1 cellular context compared by ENCODE assay signal in the genomic region with DNA sequence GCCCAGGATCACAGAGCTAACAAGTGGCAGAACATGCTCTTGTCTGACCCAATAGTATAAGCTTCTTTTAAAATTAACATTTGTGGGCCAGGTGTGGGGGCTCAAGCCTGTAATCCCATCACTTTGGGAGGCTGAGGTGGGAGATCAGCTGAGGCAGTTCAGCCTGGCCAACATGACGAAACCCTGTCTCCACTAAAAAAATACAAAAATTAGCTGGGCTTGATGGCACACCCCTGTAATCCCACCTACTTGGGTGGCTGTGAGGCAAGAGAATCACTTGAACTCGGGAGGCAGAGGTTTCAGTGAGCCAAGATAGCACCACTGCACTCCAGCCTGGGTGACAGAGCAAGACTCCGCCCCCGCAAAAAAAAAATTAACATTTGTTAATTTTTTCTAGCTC.
TF ChIP-seq lines count a peak whose summit lies in the region.

No MANE protein-coding gene starts in this region.

TF ChIP-seq in K562, 482 proteins besides CTCF, POLR2A, EP300 and RAD21:
- no peak for TF ChIP-seq PML (IDR thresholded peaks at IDR 0.05; ENCODE audit: low read length)
- TF ChIP-seq, protein P1, sequence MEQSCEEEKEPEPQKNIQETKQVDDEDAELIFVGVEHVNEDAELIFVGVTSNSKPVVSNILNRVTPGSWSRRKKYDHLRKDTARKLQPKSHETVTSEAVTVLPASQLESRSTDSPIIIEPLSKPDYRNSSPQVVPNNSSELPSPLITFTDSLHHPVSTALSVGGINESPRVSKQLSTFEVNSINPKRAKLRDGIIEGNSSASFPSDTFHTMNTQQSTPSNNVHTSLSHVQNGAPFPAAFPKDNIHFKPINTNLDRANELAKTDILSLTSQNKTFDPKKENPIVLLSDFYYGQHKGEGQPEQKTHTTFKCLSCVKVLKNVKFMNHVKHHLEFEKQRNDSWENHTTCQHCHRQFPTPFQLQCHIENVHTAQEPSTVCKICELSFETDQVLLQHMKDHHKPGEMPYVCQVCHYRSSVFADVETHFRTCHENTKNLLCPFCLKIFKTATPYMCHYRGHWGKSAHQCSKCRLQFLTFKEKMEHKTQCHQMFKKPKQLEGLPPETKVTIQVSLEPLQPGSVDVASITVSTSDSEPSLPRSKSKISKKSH (CRISPR knock-in tag; IDR thresholded peaks at IDR 0.05) = no peak
- no peak for TF ChIP-seq ZNF23 (CRISPR knock-in tag; IDR thresholded peaks at IDR 0.05)
- peak; percentile 59; the same call in 1 of the 2 replicates for TF ChIP-seq EGR1 (conservative IDR thresholded peaks at IDR 0.05)
- no peak for TF ChIP-seq GTF2F1 (IDR thresholded peaks at IDR 0.05; ENCODE audit: low read depth, low read length)
